29 cellular contexts compared by ENCODE assay signal in the genomic region with DNA sequence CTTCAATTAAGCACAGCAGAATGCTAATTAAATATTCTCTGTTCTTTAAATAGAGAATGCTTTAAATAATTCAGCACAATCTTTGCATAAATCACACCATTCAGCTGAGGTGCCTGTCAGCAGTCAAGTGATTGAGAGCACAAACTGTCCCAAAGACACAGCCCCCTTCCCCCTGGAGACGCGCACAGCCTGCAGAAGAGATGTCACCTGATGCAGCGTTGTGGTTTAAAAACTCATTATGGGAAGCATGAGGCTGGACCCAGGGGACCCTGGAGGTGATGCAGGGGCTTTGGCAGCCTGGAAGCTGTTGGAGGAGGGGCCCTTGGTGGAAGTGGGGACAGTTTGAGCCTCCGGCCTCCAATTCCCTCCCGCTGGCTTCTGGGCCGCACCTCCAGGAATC.
A peak's percentile ranks its signal among the peaks of the same experiment; 100 is the strongest.
DNase-seq lines count a peak whose midpoint lies in the region; ATAC-seq and TF ChIP-seq lines count a peak whose summit lies in the region.
"Had no signal": no experiment of that assay in that cellular context is flagged by ENCODE, and none has a peak within 500 bp of the region (broad histone marks: within the 10 kb centered on the region; RNA-seq: fewer than 3 reads in every experiment).

No MANE protein-coding gene starts in this region.

- ATAC-seq in activated CD4-positive, CD25-positive, alpha-beta regulatory T cell treated with anti-CD3 and anti-CD28 coated beads, Interleukin-2, amount 50 U/mL, for 24 hours, result no peak
- ATAC-seq in activated B cell treated with CpG ODN at 0.5 μM for 24 hours (ENCODE audit: low read depth) (peak; percentile 30), left lobe of liver (no peak)
- ATAC-seq: activated CD8-positive, alpha-beta T cell treated with anti-CD3 and anti-CD28 coated beads, Interleukin-2, amount 10 ng/mL, durations not matched to agents 7 days and 5 days; activated naive CD4-positive, alpha-beta T cell treated with anti-CD3 and anti-CD28 coated beads, Interleukin-2, amount 50 U/mL, for 72 hours; gastroesophageal sphincter; left cardiac atrium; pancreas; stimulated activated naive CD8-positive, alpha-beta T cell treated with anti-CD3 and anti-CD28 coated beads, Interleukin-15, Interleukin-2, amounts not matched to agents 100 U/mL and 50 U/mL, for 24 hours; T-cell; upper lobe of right lung had no signal

- DNase-seq in activated CD4-positive, CD25-positive, alpha-beta regulatory T cell treated with anti-CD3 and anti-CD28 coated beads, Interleukin-2, amount 50 U/mL, for 72 hours, result peak; percentile 16
- DNase-seq in NB4 (ENCODE audit: low read depth) (peak; percentile 50), activated B cell treated with CpG ODN at 0.5 μM for 24 hours (no peak), sigmoid colon (peak; percentile 29), left lobe of liver (ENCODE audit: low spot score) (no peak)
- no peak for DNase-seq in activated CD4-positive, alpha-beta T cell treated with anti-CD3 and anti-CD28 coated beads, Interleukin-2, amount 10 ng/mL, durations not matched to agents 24 days and 14 days
- no peak for DNase-seq in activated CD4-positive, alpha-beta memory T cell treated with anti-CD3 and anti-CD28 coated beads for 36 hours
- DNase-seq: 8988T; activated CD4-positive, CD25-positive, alpha-beta regulatory T cell; activated CD8-positive, alpha-beta T cell treated with anti-CD3 and anti-CD28 coated beads, Interleukin-2, amount 10 ng/mL, durations not matched to agents 7 days and 5 days; aorta; CD4-positive, alpha-beta memory T cell; immature natural killer cell; KG1; left cardiac atrium; MM.1S; NCI-H1417; NCI-H2081; NCI-H446 treated with DMSO at 0.1 percent for 48 hours; NCI-H82; pancreas; small intestine; stimulated activated naive CD8-positive, alpha-beta T cell treated with anti-CD3 and anti-CD28 coated beads, Interleukin-15, Interleukin-2, amounts not matched to agents 100 U/mL and 50 U/mL, for 24 hours; upper lobe of right lung had no signal

- TF ChIP-seq POLR2A in NB4 (IDR thresholded peaks at IDR 0.05; ENCODE audit: extremely low read depth, insufficient read length), result no peak
- no peak for TF ChIP-seq POLR2A in sigmoid colon (IDR thresholded peaks at IDR 0.05)

- WGBS in sigmoid colon, 2 donors, result 86 to 95% methylated on average over 6 of the region's 6 CpGs

- H3K4me1 Mint-ChIP-seq in activated B cell treated with CpG ODN at 0.5 μM for 24 hours, result peaks cover 50% of the 10 kb centered on the region
- H3K4me1 Mint-ChIP-seq in activated CD4-positive, alpha-beta T cell treated with anti-CD3 and anti-CD28 coated beads, Interleukin-2, amount 10 ng/mL, durations not matched to agents 24 days and 14 days, result peaks cover 18% of the 10 kb centered on the region
- peaks cover 21% of the 10 kb centered on the region for H3K4me1 Mint-ChIP-seq in activated CD4-positive, alpha-beta memory T cell treated with anti-CD3 and anti-CD28 coated beads for 36 hours (ENCODE audit: low read depth)

- H3K4me3 ChIP-seq in NB4 (ENCODE audit: low read depth, low read length) (no peak overlapping the region), sigmoid colon (no peak overlapping the region)
- H3K4me3 ChIP-seq: gastroesophageal sphincter, pancreas, upper lobe of right lung had no signal

- peaks cover 0 to 10% (median 9%) of the 10 kb centered on the region in 4 donors for H3K4me1 ChIP-seq in sigmoid colon

- TF ChIP-seq CTCF in NB4 (IDR thresholded peaks at IDR 0.05; ENCODE audit: low read depth, low read length) (no peak), activated B cell treated with CpG ODN at 0.5 μM for 24 hours (IDR thresholded peaks at IDR 0.05) (no peak), sigmoid colon (IDR thresholded peaks at IDR 0.05) (no peak)

- POLR2A ChIA-PET in activated B cell treated with CpG ODN at 0.5 μM for 24 hours (lab: Charles Lee), result interaction anchor here (0.6 to 0.9 kb wide), 2 partner anchors 21 to 154 kb away, joined by 3 read pairs; no protein-coding TSS in a partner anchor
- POLR2A ChIA-PET in activated CD4-positive, alpha-beta memory T cell treated with anti-CD3 and anti-CD28 coated beads for 36 hours (lab: Charles Lee), result no interaction called here

- no peak overlapping the region for H3K27ac ChIP-seq in sigmoid colon
- H3K27ac ChIP-seq: gastroesophageal sphincter, pancreas, upper lobe of right lung had no signal

- H3K27ac Mint-ChIP-seq in activated B cell treated with CpG ODN at 0.5 μM for 24 hours, result no peak overlapping the region
- no peak overlapping the region for H3K27ac Mint-ChIP-seq in activated CD4-positive, alpha-beta T cell treated with anti-CD3 and anti-CD28 coated beads, Interleukin-2, amount 10 ng/mL, durations not matched to agents 24 days and 14 days
- H3K27ac Mint-ChIP-seq in activated CD4-positive, alpha-beta memory T cell treated with anti-CD3 and anti-CD28 coated beads for 36 hours, result no peak overlapping the region
- H3K27ac Mint-ChIP-seq: activated CD8-positive, alpha-beta T cell treated with anti-CD3 and anti-CD28 coated beads, Interleukin-2, amount 10 ng/mL, durations not matched to agents 7 days and 5 days had no signal

- intact Hi-C loops in activated B cell treated with CpG ODN at 0.5 μM for 24 hours (cut with micrococcal nuclease) (loop anchor here (5.0 kb wide), 1 partner anchor 120 kb away; no protein-coding TSS in a partner anchor), sigmoid colon (cut with DNase I) (no loop called here)
- intact Hi-C loops in activated CD4-positive, alpha-beta T cell treated with anti-CD3 and anti-CD28 coated beads, Interleukin-2, amount 10 ng/mL, durations not matched to agents 24 days and 14 days (cut with micrococcal nuclease), result no loop called here
- intact Hi-C loops in activated CD4-positive, alpha-beta memory T cell treated with anti-CD3 and anti-CD28 coated beads for 36 hours (cut with micrococcal nuclease), result loop anchor here (2.0 to 5.0 kb wide), 2 partner anchors 120 to 347 kb away; no protein-coding TSS in a partner anchor

- no peak for TF ChIP-seq EP300 in sigmoid colon (IDR thresholded peaks at IDR 0.05)

- no peaks in the 10 kb centered on the region for H3K9me3 Mint-ChIP-seq in activated B cell treated with CpG ODN at 0.5 μM for 24 hours
- peaks cover 10% of the 10 kb centered on the region for H3K9me3 Mint-ChIP-seq in activated CD4-positive, alpha-beta T cell treated with anti-CD3 and anti-CD28 coated beads, Interleukin-2, amount 10 ng/mL, durations not matched to agents 24 days and 14 days
- H3K9me3 Mint-ChIP-seq in activated CD4-positive, alpha-beta memory T cell treated with anti-CD3 and anti-CD28 coated beads for 36 hours, result peaks cover 2% of the 10 kb centered on the region
- H3K9me3 Mint-ChIP-seq: CD4-positive, alpha-beta memory T cell; immature natural killer cell; neural crest cell; T-cell had no signal

- no peaks in the 10 kb centered on the region for H3K36me3 ChIP-seq in sigmoid colon
- H3K36me3 ChIP-seq: upper lobe of right lung had no signal

- CTCF ChIA-PET in activated B cell treated with CpG ODN at 0.5 μM for 24 hours (lab: Charles Lee), result interaction anchor here (3.0 kb wide), 1 partner anchor 17 kb away, joined by 17 read pairs; no protein-coding TSS in a partner anchor
- CTCF ChIA-PET in activated CD4-positive, alpha-beta memory T cell treated with anti-CD3 and anti-CD28 coated beads for 36 hours (lab: Charles Lee), result interaction anchor here (1.9 kb wide), 1 partner anchor 17 kb away, joined by 5 read pairs; no protein-coding TSS in a partner anchor

- H3K27me3 Mint-ChIP-seq in activated B cell treated with CpG ODN at 0.5 μM for 24 hours, result no peaks in the 10 kb centered on the region
- H3K27me3 Mint-ChIP-seq in activated CD4-positive, alpha-beta T cell treated with anti-CD3 and anti-CD28 coated beads, Interleukin-2, amount 10 ng/mL, durations not matched to agents 24 days and 14 days, result no peaks in the 10 kb centered on the region
- H3K27me3 Mint-ChIP-seq in activated CD4-positive, alpha-beta memory T cell treated with anti-CD3 and anti-CD28 coated beads for 36 hours, result no peaks in the 10 kb centered on the region
- H3K27me3 Mint-ChIP-seq: CD4-positive, alpha-beta memory T cell; T-cell had no signal

- H3K9me3 ChIP-seq in sigmoid colon, result no peaks in the 10 kb centered on the region
- H3K9me3 ChIP-seq: gastroesophageal sphincter, pancreas, upper lobe of right lung had no signal

- H3K27me3 ChIP-seq in sigmoid colon, result no peaks in the 10 kb centered on the region
- H3K27me3 ChIP-seq: gastroesophageal sphincter, pancreas, upper lobe of right lung had no signal

- peaks cover 23% of the 10 kb centered on the region for H3K36me3 Mint-ChIP-seq in activated B cell treated with CpG ODN at 0.5 μM for 24 hours (ENCODE audit: low read depth)
- peaks cover 6% of the 10 kb centered on the region for H3K36me3 Mint-ChIP-seq in activated CD4-positive, alpha-beta T cell treated with anti-CD3 and anti-CD28 coated beads, Interleukin-2, amount 10 ng/mL, durations not matched to agents 24 days and 14 days (ENCODE audit: low read depth)
- H3K36me3 Mint-ChIP-seq in activated CD4-positive, alpha-beta memory T cell treated with anti-CD3 and anti-CD28 coated beads for 36 hours, result peaks cover 10% of the 10 kb centered on the region

- H3K4me3 Mint-ChIP-seq in activated B cell treated with CpG ODN at 0.5 μM for 24 hours, result no peak overlapping the region
- H3K4me3 Mint-ChIP-seq in activated CD4-positive, alpha-beta T cell treated with anti-CD3 and anti-CD28 coated beads, Interleukin-2, amount 10 ng/mL, durations not matched to agents 24 days and 14 days, result no peak overlapping the region
- H3K4me3 Mint-ChIP-seq in activated CD4-positive, alpha-beta memory T cell treated with anti-CD3 and anti-CD28 coated beads for 36 hours, result no peak overlapping the region
- H3K4me3 Mint-ChIP-seq: activated CD8-positive, alpha-beta T cell treated with anti-CD3 and anti-CD28 coated beads, Interleukin-2, amount 10 ng/mL, durations not matched to agents 7 days and 5 days; CD4-positive, alpha-beta memory T cell; neural crest cell had no signal

Comparison
In these comparisons a context has a peak if more than half of its experiments do, and no peak if none do; other contexts are left out.
1. DNase-seq: peak in activated CD4-positive, CD25-positive, alpha-beta regulatory T cell treated with anti-CD3 and anti-CD28 coated beads, Interleukin-2, amount 50 U/mL, for 72 hours (single experiment), NB4 (single experiment) and sigmoid colon (single experiment); none in activated B cell treated with CpG ODN at 0.5 μM for 24 hours (single experiment), activated CD4-positive, alpha-beta T cell treated with anti-CD3 and anti-CD28 coated beads, Interleukin-2, amount 10 ng/mL, durations not matched to agents 24 days and 14 days (single experiment), left lobe of liver (single experiment) and activated CD4-positive, alpha-beta memory T cell treated with anti-CD3 and anti-CD28 coated beads for 36 hours (single experiment).
2. intact Hi-C loops: an anchor here in activated B cell treated with CpG ODN at 0.5 μM for 24 hours (5.0 kb wide) and activated CD4-positive, alpha-beta memory T cell treated with anti-CD3 and anti-CD28 coated beads for 36 hours (2.0 to 5.0 kb wide); none called in sigmoid colon and activated CD4-positive, alpha-beta T cell treated with anti-CD3 and anti-CD28 coated beads, Interleukin-2, amount 10 ng/mL, durations not matched to agents 24 days and 14 days.